1 cellular context compared by ENCODE assay signal in the genomic region with DNA sequence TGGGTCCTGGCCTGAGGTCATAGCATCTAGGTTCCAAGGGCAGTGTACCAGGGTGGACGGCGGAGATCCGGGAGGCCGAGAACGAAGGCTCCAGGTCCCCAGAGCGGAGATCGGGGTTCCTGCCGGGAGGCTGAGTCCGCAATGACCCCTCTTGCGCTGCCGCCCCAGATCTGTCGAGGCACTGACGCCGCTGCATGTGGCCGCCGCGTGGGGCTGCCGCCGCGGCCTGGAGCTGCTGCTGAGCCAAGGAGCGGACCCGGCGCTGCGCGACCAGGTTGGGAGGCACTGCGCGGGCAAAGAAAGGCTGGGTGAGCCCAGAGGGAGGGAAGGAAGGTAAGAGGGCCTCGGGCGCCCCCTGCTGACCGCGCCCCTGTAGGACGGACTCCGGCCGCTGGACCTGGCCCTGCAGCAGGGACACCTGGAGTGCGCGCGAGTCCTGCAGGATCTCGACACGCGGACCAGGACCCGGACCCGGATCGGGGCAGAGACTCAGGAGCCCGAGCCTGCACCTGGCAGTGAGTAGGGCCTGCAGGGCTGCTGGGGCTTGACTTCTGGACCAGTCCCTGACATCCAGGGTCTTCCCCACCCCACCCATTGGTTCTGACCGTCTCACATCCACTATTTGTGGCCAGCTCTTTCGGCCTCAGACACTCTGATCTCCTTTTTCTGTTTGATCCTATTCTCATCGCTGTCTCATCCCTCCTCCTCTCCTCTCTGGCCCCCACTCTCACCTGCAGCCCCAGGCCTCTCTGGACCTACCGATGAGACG.
TF ChIP-seq lines count a peak whose summit lies in the region.

No MANE protein-coding gene starts in this region.

TF ChIP-seq in K562, 482 proteins besides CTCF, POLR2A, EP300 and RAD21 (continued from another document):
- TF ChIP-seq, protein P1, sequence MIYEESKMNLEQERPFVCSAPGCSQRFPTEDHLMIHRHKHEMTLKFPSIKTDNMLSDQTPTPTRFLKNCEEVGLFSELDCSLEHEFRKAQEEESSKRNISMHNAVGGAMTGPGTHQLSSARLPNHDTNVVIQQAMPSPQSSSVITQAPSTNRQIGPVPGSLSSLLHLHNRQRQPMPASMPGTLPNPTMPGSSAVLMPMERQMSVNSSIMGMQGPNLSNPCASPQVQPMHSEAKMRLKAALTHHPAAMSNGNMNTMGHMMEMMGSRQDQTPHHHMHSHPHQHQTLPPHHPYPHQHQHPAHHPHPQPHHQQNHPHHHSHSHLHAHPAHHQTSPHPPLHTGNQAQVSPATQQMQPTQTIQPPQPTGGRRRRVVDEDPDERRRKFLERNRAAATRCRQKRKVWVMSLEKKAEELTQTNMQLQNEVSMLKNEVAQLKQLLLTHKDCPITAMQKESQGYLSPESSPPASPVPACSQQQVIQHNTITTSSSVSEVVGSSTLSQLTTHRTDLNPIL (CRISPR knock-in tag; IDR thresholded peaks at IDR 0.05): no peak
TF ChIP-seq in K562: peak in this region for 79.
